8 cellular contexts compared by ENCODE assay signal in the genomic region with DNA sequence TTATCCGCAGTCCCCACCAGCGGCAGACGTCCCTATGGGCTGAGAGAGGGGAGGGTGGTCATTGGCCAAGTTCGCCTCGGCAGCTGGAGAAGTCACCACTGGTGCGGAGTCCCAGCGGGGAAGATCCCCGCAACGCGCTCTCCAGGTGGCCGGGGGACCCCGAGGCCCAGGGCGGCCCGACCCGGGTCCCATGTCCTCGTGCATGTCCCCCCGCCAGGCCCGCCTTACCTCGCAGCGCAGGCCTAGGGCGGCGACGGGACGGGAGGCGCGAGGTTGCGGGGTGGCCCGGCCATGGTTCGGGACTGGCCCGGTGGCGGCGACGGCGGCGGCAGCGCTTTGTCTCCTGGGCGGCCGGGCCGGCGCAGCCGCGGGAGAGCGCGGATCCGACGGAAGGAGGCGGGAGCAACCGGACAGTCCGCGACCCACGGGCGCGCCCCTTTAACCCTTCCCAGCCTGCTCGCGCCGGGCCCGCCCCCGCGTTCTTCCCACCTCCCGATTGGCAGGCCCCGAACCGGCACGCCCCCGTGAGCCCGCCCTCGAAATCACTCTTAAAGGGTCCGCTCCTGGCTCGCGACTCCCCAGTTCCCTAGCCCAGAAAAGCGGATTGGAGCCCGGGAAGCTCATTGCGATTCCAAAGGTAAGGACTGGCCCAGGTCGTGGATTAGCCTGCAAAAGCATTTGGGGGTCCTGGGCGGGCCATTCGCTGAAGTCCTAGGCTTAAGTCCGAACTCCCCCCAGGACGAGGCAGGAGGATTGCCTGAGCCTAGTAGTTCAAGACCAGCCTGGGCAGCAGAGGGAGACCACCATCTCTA. TPM values are rescaled to one million over a fixed set of nuclear protein-coding genes. Genes with fewer than 3 reads are reported as not detected.
DNase-seq lines count a peak whose midpoint lies in the region; ATAC-seq and TF ChIP-seq lines count a peak whose summit lies in the region.

Gene PHETA1 (minus strand): TSS at position 412 of the 812 bp plus-strand sequence. CDS start 5,668 bp downstream, outside the sequence.

- peak within 1 kb of the TSS; percentile 79 for H3K4me3 ChIP-seq in HUES6 (ENCODE audit: low read depth, low read length)
- H3K4me3 ChIP-seq in esophagus muscularis mucosa, result peak within 1 kb of the TSS; percentile 84 to 93 (median 88)
- peak within 1 kb of the TSS; percentile 61 to 91 for H3K4me3 ChIP-seq in muscle layer of colon (ENCODE audit: low read depth in 1 of 2, low read length in 2 of 2)

- H3K4me1 ChIP-seq in HUES6 (ENCODE audit: control insufficient read depth, insufficient read depth, low read length) (peaks cover 6% of the 10 kb centered on the region; the same call in 1 of the 2 replicates), esophagus muscularis mucosa (peaks cover 26 to 34% (median 28%) of the 10 kb centered on the region in 4 donors), muscle layer of colon (ENCODE audit: insufficient read depth, low read length) (peaks cover 18% of the 10 kb centered on the region)

- H3K27me3 ChIP-seq in HUES6 (ENCODE audit: control insufficient read depth, insufficient read depth, low read length) (peaks cover 11% of the 10 kb centered on the region; the same call in 1 of the 2 replicates), esophagus muscularis mucosa (no peaks in the 10 kb centered on the region), muscle layer of colon (ENCODE audit: control insufficient read depth in 1 of 2, insufficient read depth in 2 of 2, low read length in 2 of 2) (no peaks in the 10 kb centered on the region)

- TF ChIP-seq CTCF in esophagus muscularis mucosa (IDR thresholded peaks at IDR 0.05), result peak in 1 of 3 experiments; percentile 25

- no peaks in the 10 kb centered on the region; the same call in 1 of the 2 replicates for H3K9me3 ChIP-seq in HUES6 (ENCODE audit: control insufficient read depth, insufficient read depth, low read depth, low read length)
- no peaks in the 10 kb centered on the region for H3K9me3 ChIP-seq in esophagus muscularis mucosa
- H3K9me3 ChIP-seq in muscle layer of colon (ENCODE audit: low read length), result no peaks in the 10 kb centered on the region

- H3K36me3 ChIP-seq in HUES6 (ENCODE audit: control insufficient read depth, insufficient read depth, low read length) (peaks cover 6% of the 10 kb centered on the region; the same call in 1 of the 2 replicates), esophagus muscularis mucosa (peaks cover 0 to 23% (median 14%) of the 10 kb centered on the region in 4 donors), muscle layer of colon (ENCODE audit: insufficient read depth, low read length) (no peaks in the 10 kb centered on the region)

- 0% methylated on average over 17 of the region's 77 CpGs for WGBS in esophagus muscularis mucosa

- peak; percentile 70 for DNase-seq in Caki2 (ENCODE audit: low read depth)
- DNase-seq in OCI-M1 (lab: John Stamatoyannopoulos, UW), result peak; percentile 91
- DNase-seq in activated T-cell treated with anti-CD3 and anti-CD28 coated beads, Interleukin-2, amount 50 U/mL, for 4 hours, result peak; percentile 73
- peak; percentile 96 for DNase-seq in esophagus muscularis mucosa (ENCODE audit: extremely low spot score)
- peak; percentile 50 to 66 for DNase-seq in stimulated activated CD8-positive, alpha-beta memory T cell treated with anti-CD3 and anti-CD28 coated beads, Interleukin-4, amount 100 ng/mL, for 4 hours (ENCODE audit: low read depth in 2 of 2, low spot score in 1 of 2)

- ATAC-seq in GM21447 (IDR thresholded peaks at IDR 0.05; ENCODE audit: unreplicated experiment), result peak; percentile 96
- peak; percentile 91 to 92 for ATAC-seq in activated T-cell treated with anti-CD3 and anti-CD28 coated beads, Interleukin-2, amount 50 U/mL, for 4 hours

- H3K27me3 Mint-ChIP-seq in activated T-cell treated with anti-CD3 and anti-CD28 coated beads, Interleukin-2, amount 50 U/mL, for 4 hours (ENCODE audit: low read depth), result no peaks in the 10 kb centered on the region

- peak within 1 kb of the TSS; percentile 73 for H3K9ac ChIP-seq in HUES6 (ENCODE audit: low read length)
- peak within 1 kb of the TSS; percentile 72 for H3K9ac ChIP-seq in muscle layer of colon (ENCODE audit: low read length)

- H3K4me3 Mint-ChIP-seq in activated T-cell treated with anti-CD3 and anti-CD28 coated beads, Interleukin-2, amount 50 U/mL, for 4 hours, result peak within 1 kb of the TSS; percentile 80

- no peaks in the 10 kb centered on the region for H3K9me3 Mint-ChIP-seq in activated T-cell treated with anti-CD3 and anti-CD28 coated beads, Interleukin-2, amount 50 U/mL, for 4 hours

- no peak for TF ChIP-seq POLR2A in esophagus muscularis mucosa (IDR thresholded peaks at IDR 0.05; ENCODE audit: low read depth)

- H3K4me1 Mint-ChIP-seq in activated T-cell treated with anti-CD3 and anti-CD28 coated beads, Interleukin-2, amount 50 U/mL, for 4 hours (ENCODE audit: low read depth), result peaks cover 22% of the 10 kb centered on the region

- intact Hi-C loops in esophagus muscularis mucosa (cut with DNase I), result no loop called here

- no peak for TF ChIP-seq EP300 in esophagus muscularis mucosa (IDR thresholded peaks at IDR 0.05)

- in situ Hi-C loops in Caki2 (cut with HindIII; ENCODE audit: low pct_unique_long_range_greater_than_20kb, low sequenced_read_pairs), result no loop called here

- peaks cover 3% of the 10 kb centered on the region for H3K36me3 Mint-ChIP-seq in activated T-cell treated with anti-CD3 and anti-CD28 coated beads, Interleukin-2, amount 50 U/mL, for 4 hours (ENCODE audit: insufficient read depth)

- H3K27ac ChIP-seq in HUES6 (ENCODE audit: low read depth, low read length), result no peak within 1 kb of the TSS
- H3K27ac ChIP-seq in esophagus muscularis mucosa (replicated peaks in 1 of 4), result peak within 1 kb of the TSS; percentile 66 to 73 (median 73)
- H3K27ac ChIP-seq in muscle layer of colon (ENCODE audit: low read depth, low read length), result peak within 1 kb of the TSS; percentile 80

RNA-seq across cellular contexts. Expression of gene PHETA1, which starts in this region (rescaled TPM):
- total RNA-seq in Caki2 (2014; rRNA removed; shearing (Covaris generic); ENCODE audit: low replicate concordance), result 7.3 and 33.3 TPM in 2 replicates
- total RNA-seq in activated T-cell treated with anti-CD3 and anti-CD28 coated beads, Interleukin-2, amount 50 U/mL, for 4 hours, result 1 to 10 TPM; 1.3 to 3.3 (median 1.8) TPM
- 10 to 100 TPM in 1 of 4 donors, 1 to 10 TPM in 3; 5.8 to 15.6 (median 9.5) TPM for total RNA-seq in esophagus muscularis mucosa
